ENCODE assay signal across 18 cellular contexts in the genomic region with DNA sequence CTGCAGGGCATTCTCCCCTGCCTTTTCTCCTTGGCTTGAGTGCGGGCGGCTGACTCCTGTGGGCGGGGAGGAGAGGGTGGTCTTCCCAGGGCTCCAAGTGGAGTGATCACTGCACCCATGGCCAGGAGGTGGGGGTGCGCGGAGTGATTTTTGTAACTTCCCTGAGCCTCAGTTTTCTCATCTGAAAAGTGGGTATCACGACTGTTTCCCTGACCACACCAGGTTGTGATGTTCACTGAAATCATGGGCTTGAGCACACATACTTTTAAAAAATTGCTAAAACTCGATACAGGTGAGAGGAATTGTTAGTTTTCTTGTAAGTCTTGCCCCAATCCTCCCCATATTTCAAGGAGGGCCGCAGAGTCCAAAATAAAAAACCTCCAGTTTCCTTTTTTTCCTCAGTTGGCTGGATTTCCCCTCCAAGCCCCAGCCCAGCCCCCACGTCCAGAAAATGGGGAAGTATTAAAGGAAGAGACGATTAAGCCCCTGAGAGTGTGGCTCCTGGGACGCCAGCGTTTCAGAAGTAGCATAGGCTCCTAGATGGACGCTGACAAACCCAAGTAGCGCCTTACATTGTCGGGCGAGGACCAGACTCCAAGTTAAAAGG. TPM values are rescaled to one million over a fixed set of nuclear protein-coding genes. Genes with fewer than 3 reads are reported as not detected.
DNase-seq lines count a peak whose midpoint lies in the region; ATAC-seq and TF ChIP-seq lines count a peak whose summit lies in the region.
"Had no signal": no experiment of that assay in that cellular context is flagged by ENCODE, and none has a peak within 500 bp of the region (broad histone marks: within the 10 kb centered on the region; RNA-seq: fewer than 3 reads in every experiment).

No MANE protein-coding gene starts in this region.

- H3K4me3 Mint-ChIP-seq in Caco-2 (ENCODE audit: unreplicated experiment) = peak overlapping the region; percentile 72
- no peak overlapping the region for H3K4me3 Mint-ChIP-seq in WTC11
- no peak overlapping the region for H3K4me3 Mint-ChIP-seq in effector memory CD8-positive, alpha-beta T cell
- H3K4me3 Mint-ChIP-seq: CD4-positive, alpha-beta T cell; natural killer cell treated with Interleukin-12 subunit alpha and Interleukin-12 subunit beta and Interleukin-15 and Interleukin-18, amount 100 ng/mL, for 72 hours had no signal

- H3K4me1 ChIP-seq in Caco-2 = peaks cover 18% of the 10 kb centered on the region
- H3K4me1 ChIP-seq in iPS-15b (ENCODE audit: control insufficient read depth, insufficient read depth, low read length) = peaks cover 4% of the 10 kb centered on the region

- DNase-seq in Caco-2 (no peak), WTC11 (ENCODE audit: low spot score) (no peak), germinal center (ENCODE audit: low spot score) (no peak), SIG-M5 (lab: John Stamatoyannopoulos, UW) (no peak)
- DNase-seq in stimulated activated naive CD8-positive, alpha-beta T cell treated with anti-CD3 and anti-CD28 coated beads, Interleukin-15, Interleukin-2, amounts not matched to agents 100 U/mL and 50 U/mL, for 24 hours = no peak
- DNase-seq in effector memory CD8-positive, alpha-beta T cell = no peak
- DNase-seq: activated CD4-positive, alpha-beta T cell treated with anti-CD3 and anti-CD28 coated beads, Interleukin-2, amount 50 U/mL, for 1 hour; CD4-positive, alpha-beta T cell; effector CD8-positive, alpha-beta T cell; NCI-H1436 treated with DMSO at 0.1 percent for 48 hours; NCI-H510A treated with DMSO at 0.1 percent for 48 hours had no signal

- H3K4me1 Mint-ChIP-seq in Caco-2 (ENCODE audit: low read depth, unreplicated experiment) = no peaks in the 10 kb centered on the region
- peaks cover 21% of the 10 kb centered on the region for H3K4me1 Mint-ChIP-seq in WTC11
- H3K4me1 Mint-ChIP-seq in effector memory CD8-positive, alpha-beta T cell (ENCODE audit: low read depth in 2 of 2) = peaks cover 0 to 4% of the 10 kb centered on the region in 2 donors

- H3K27ac Mint-ChIP-seq in Caco-2 (ENCODE audit: unreplicated experiment) = no peak overlapping the region
- no peak overlapping the region for H3K27ac Mint-ChIP-seq in WTC11
- H3K27ac Mint-ChIP-seq in effector memory CD8-positive, alpha-beta T cell = no peak overlapping the region
- H3K27ac Mint-ChIP-seq: CD4-positive, alpha-beta T cell; natural killer cell treated with Interleukin-12 subunit alpha and Interleukin-12 subunit beta and Interleukin-15 and Interleukin-18, amount 100 ng/mL, for 72 hours had no signal

- POLR2A ChIA-PET in Caco-2 (lab: Charles Lee) = no interaction called here
- POLR2A ChIA-PET in WTC11 (lab: Charles Lee) = no interaction called here

- H3K27me3 ChIP-seq in Caco-2 (replicated peaks; ENCODE audit: control insufficient read depth, insufficient read depth, low read length) (no peaks in the 10 kb centered on the region), iPS-15b (ENCODE audit: control insufficient read depth, insufficient read depth, low read length) (peaks cover 100% of the 10 kb centered on the region)

- H3K36me3 ChIP-seq in Caco-2 (ENCODE audit: control insufficient read depth, insufficient read depth, low read length) = no peaks in the 10 kb centered on the region; the same call in 1 of the 2 replicates
- H3K36me3 ChIP-seq in iPS-15b (ENCODE audit: control insufficient read depth, insufficient read depth, low read length) = no peaks in the 10 kb centered on the region

- peak overlapping the region in 12 of 21 experiments; percentile 16 to 83 (median 62) for H3K27ac ChIP-seq in skin epidermis

- no peaks in the 10 kb centered on the region for H3K9me3 Mint-ChIP-seq in Caco-2 (ENCODE audit: unreplicated experiment)
- no peaks in the 10 kb centered on the region for H3K9me3 Mint-ChIP-seq in WTC11
- no peaks in the 10 kb centered on the region for H3K9me3 Mint-ChIP-seq in effector memory CD8-positive, alpha-beta T cell
- H3K9me3 Mint-ChIP-seq: CD4-positive, alpha-beta T cell; natural killer cell treated with Interleukin-12 subunit alpha and Interleukin-12 subunit beta and Interleukin-15 and Interleukin-18, amount 100 ng/mL, for 72 hours had no signal

- no peak for ATAC-seq in WTC11
- no peak for ATAC-seq in stimulated activated naive CD8-positive, alpha-beta T cell treated with anti-CD3 and anti-CD28 coated beads, Interleukin-15, Interleukin-2, amounts not matched to agents 100 U/mL and 50 U/mL, for 24 hours
- no peak for ATAC-seq in effector memory CD8-positive, alpha-beta T cell (replicated peaks)
- ATAC-seq: left lobe of liver; natural killer cell treated with Interleukin-12 subunit alpha and Interleukin-12 subunit beta and Interleukin-15 and Interleukin-18, amount 100 ng/mL, for 72 hours had no signal

- H3K27me3 Mint-ChIP-seq in Caco-2 (ENCODE audit: insufficient read depth, unreplicated experiment) = no peaks in the 10 kb centered on the region
- H3K27me3 Mint-ChIP-seq in WTC11 (ENCODE audit: low read depth) = peaks cover 100% of the 10 kb centered on the region
- peaks cover 79 to 94% of the 10 kb centered on the region in 2 donors for H3K27me3 Mint-ChIP-seq in effector memory CD8-positive, alpha-beta T cell

- no peak for TF ChIP-seq CTCF in Caco-2 (IDR thresholded peaks at IDR 0.05; ENCODE audit: insufficient read depth in 1 of 2, low read depth in 1 of 2, low read length in 1 of 2, severe bottlenecking in 1 of 2, unreplicated experiment in 1 of 2)
- no peak for TF ChIP-seq CTCF in WTC11 (IDR thresholded peaks at IDR 0.05)

- H3K9ac ChIP-seq in iPS-15b (ENCODE audit: low read depth, low read length) = no peak overlapping the region

- intact Hi-C loops in Caco-2 (cut with micrococcal nuclease; ENCODE audit: unreplicated experiment) = loop anchor here (2.0 kb wide), 1 partner anchor 17 kb away; no protein-coding TSS in a partner anchor

- CTCF ChIA-PET in Caco-2 (lab: Charles Lee) = no interaction called here
- CTCF ChIA-PET in WTC11 (lab: Charles Lee) = interaction anchor here (1.1 to 3.2 kb wide), 11 partner anchors 11 to 924 kb away, joined by 4 to 28 read pairs (median 13); no protein-coding TSS in a partner anchor

- H3K36me3 Mint-ChIP-seq in Caco-2 (ENCODE audit: insufficient read depth, unreplicated experiment) (no peaks in the 10 kb centered on the region), WTC11 (no peaks in the 10 kb centered on the region)
- peaks cover 3% of the 10 kb centered on the region for H3K36me3 Mint-ChIP-seq in effector memory CD8-positive, alpha-beta T cell (ENCODE audit: insufficient read depth)
- H3K36me3 Mint-ChIP-seq: natural killer cell treated with Interleukin-12 subunit alpha and Interleukin-12 subunit beta and Interleukin-15 and Interleukin-18, amount 100 ng/mL, for 72 hours had no signal

- peak overlapping the region; percentile 50 for H3K4me3 ChIP-seq in Caco-2 (ENCODE audit: low read depth, low read length)
- H3K4me3 ChIP-seq in iPS-15b (ENCODE audit: low read depth, low read length) = peak overlapping the region; percentile 32
- H3K4me3 ChIP-seq in skin epidermis = peak overlapping the region in 5 of 7 experiments; percentile 9 to 35 (median 13)

- H3K9me3 ChIP-seq in Caco-2 (no peaks in the 10 kb centered on the region), iPS-15b (ENCODE audit: control insufficient read depth, insufficient read depth, low read length) (no peaks in the 10 kb centered on the region)

- no TSS peak for BruUV-seq in Caco-2 (replicated peaks; lab: Mats Ljungman, UMichigan)

TF ChIP-seq in WTC11, 78 proteins besides CTCF, POLR2A, EP300 and RAD21:
- TF ChIP-seq, protein P1, sequence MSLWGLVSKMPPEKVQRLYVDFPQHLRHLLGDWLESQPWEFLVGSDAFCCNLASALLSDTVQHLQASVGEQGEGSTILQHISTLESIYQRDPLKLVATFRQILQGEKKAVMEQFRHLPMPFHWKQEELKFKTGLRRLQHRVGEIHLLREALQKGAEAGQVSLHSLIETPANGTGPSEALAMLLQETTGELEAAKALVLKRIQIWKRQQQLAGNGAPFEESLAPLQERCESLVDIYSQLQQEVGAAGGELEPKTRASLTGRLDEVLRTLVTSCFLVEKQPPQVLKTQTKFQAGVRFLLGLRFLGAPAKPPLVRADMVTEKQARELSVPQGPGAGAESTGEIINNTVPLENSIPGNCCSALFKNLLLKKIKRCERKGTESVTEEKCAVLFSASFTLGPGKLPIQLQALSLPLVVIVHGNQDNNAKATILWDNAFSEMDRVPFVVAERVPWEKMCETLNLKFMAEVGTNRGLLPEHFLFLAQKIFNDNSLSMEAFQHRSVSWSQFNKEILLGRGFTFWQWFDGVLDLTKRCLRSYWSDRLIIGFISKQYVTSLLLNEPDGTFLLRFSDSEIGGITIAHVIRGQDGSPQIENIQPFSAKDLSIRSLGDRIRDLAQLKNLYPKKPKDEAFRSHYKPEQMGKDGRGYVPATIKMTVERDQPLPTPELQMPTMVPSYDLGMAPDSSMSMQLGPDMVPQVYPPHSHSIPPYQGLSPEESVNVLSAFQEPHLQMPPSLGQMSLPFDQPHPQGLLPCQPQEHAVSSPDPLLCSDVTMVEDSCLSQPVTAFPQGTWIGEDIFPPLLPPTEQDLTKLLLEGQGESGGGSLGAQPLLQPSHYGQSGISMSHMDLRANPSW (CRISPR knock-in tag; conservative IDR thresholded peaks at IDR 0.05; ENCODE audit: low read depth) = no peak
- peak; percentile 63; the same call in 1 of the 2 replicates for TF ChIP-seq GTF2I (CRISPR knock-in tag; conservative IDR thresholded peaks at IDR 0.05)

RNA-seq across cellular contexts. Expression of a gene that starts 6.7 kb away (rescaled TPM):
- 4.7 and 4.9 TPM in 2 replicates for total RNA-seq in Caco-2 (2022)
- not detected in 3 replicates for total RNA-seq in WTC11 (2021)
- total RNA-seq: CD4-positive, alpha-beta T cell; glomerular endothelial cell; left lobe of liver; natural killer cell treated with Interleukin-12 subunit alpha and Interleukin-12 subunit beta and Interleukin-15 and Interleukin-18, amount 100 ng/mL, for 72 hours; RPMI7951; T-helper 2 cell treated with Interferon-gamma antibody and Interleukin-4, amounts not matched to agents 100 ng/mL and 5 ng/mL, for 36 hours had no signal
